24 cellular contexts compared by ENCODE assay signal in the genomic region with DNA sequence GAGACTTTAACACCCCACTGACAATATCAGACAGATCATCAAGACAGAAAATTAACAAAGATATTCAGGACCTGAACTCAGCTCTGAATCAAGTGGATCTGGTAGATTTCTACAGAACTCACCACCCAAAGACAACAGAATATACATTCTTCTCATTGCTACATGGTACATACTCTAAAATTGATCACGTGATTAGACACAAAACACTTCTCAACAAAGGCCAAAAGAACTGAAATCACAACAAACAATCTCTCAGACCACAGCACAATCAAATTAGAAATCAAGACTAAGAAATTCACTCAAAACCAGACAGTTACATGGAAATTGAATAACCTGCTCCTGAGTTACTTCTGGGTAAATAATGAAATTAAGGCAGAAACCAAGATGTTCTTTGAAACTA. TPM values are rescaled to one million over a fixed set of nuclear protein-coding genes. Genes with fewer than 3 reads are reported as not detected.
DNase-seq lines count a peak whose midpoint lies in the region; ATAC-seq, FAIRE-seq and TF ChIP-seq lines count a peak whose summit lies in the region.
"Had no signal": no experiment of that assay in that cellular context is flagged by ENCODE, and none has a peak within 500 bp of the region (broad histone marks: within the 10 kb centered on the region; RNA-seq: fewer than 3 reads in every experiment).

No MANE protein-coding gene starts in this region.

- H3K9me3 Mint-ChIP-seq in astrocyte (ENCODE audit: unreplicated experiment) (no peaks in the 10 kb centered on the region), neural crest cell (peaks cover 14% of the 10 kb centered on the region)
- H3K9me3 Mint-ChIP-seq in activated T-helper 2 cell treated with anti-CD3 and anti-CD28 coated beads, Interferon-gamma antibody, Interleukin-2, Interleukin-4, amounts not matched to agents 10 μg/mL and 5 μg/mL and 100 μg/mL, durations not matched to agents 14 hours and 24 hours and 36 hours: no peaks in the 10 kb centered on the region
- H3K9me3 Mint-ChIP-seq: CD8-positive, alpha-beta T cell had no signal

- H3K4me1 Mint-ChIP-seq in astrocyte (ENCODE audit: low read depth, unreplicated experiment) (no peaks in the 10 kb centered on the region), neural crest cell (no peaks in the 10 kb centered on the region)
- no peaks in the 10 kb centered on the region for H3K4me1 Mint-ChIP-seq in activated T-helper 2 cell treated with anti-CD3 and anti-CD28 coated beads, Interferon-gamma antibody, Interleukin-2, Interleukin-4, amounts not matched to agents 10 μg/mL and 5 μg/mL and 100 μg/mL, durations not matched to agents 14 hours and 24 hours and 36 hours (ENCODE audit: low read depth)
- H3K4me1 Mint-ChIP-seq: B cell had no signal

- H3K9ac ChIP-seq in astrocyte (ENCODE audit: low read length) (no peak overlapping the region), K562 (ENCODE audit: insufficient read depth in 1 of 2, low read depth in 2 of 2, low read length in 2 of 2) (no peak overlapping the region)
- H3K9ac ChIP-seq: BLaER1 treated with 17β-estradiol and CSF1 and Interleukin-3, amounts not matched to agents 10 nM and 100 nM had no signal

- TF ChIP-seq CTCF in A549 (IDR thresholded peaks at IDR 0.05) (no peak), astrocyte (IDR thresholded peaks at IDR 0.05; ENCODE audit: insufficient read depth, low read depth, low read length) (no peak), K562 (IDR thresholded peaks at IDR 0.05 in 2 of 3, conservative IDR thresholded peaks at IDR 0.05 in 1 of 3; ENCODE audit: insufficient read depth in 2 of 3, low read depth in 1 of 3, low read length in 3 of 3) (no peak), neural crest cell (conservative IDR thresholded peaks at IDR 0.05) (no peak), brain microvascular endothelial cell (IDR thresholded peaks at IDR 0.05; ENCODE audit: low read depth, low read length, missing control alignments) (no peak)

- H3K27ac Mint-ChIP-seq in astrocyte (ENCODE audit: unreplicated experiment) (no peak overlapping the region), neural crest cell (ENCODE audit: unreplicated experiment) (peak overlapping the region; percentile 22)
- H3K27ac Mint-ChIP-seq in activated T-helper 2 cell treated with anti-CD3 and anti-CD28 coated beads, Interferon-gamma antibody, Interleukin-2, Interleukin-4, amounts not matched to agents 10 μg/mL and 5 μg/mL and 100 μg/mL, durations not matched to agents 14 hours and 24 hours and 36 hours: no peak overlapping the region
- H3K27ac Mint-ChIP-seq: B cell; CD4-positive, alpha-beta T cell; CD8-positive, alpha-beta T cell had no signal

- H3K4me3 Mint-ChIP-seq in astrocyte (ENCODE audit: unreplicated experiment) (no peak overlapping the region), neural crest cell (no peak overlapping the region)
- H3K4me3 Mint-ChIP-seq in activated T-helper 2 cell treated with anti-CD3 and anti-CD28 coated beads, Interferon-gamma antibody, Interleukin-2, Interleukin-4, amounts not matched to agents 10 μg/mL and 5 μg/mL and 100 μg/mL, durations not matched to agents 14 hours and 24 hours and 36 hours (ENCODE audit: low read depth): no peak overlapping the region
- H3K4me3 Mint-ChIP-seq: B cell; CD4-positive, alpha-beta T cell; CD8-positive, alpha-beta T cell had no signal

- no peak overlapping the region for H3K27ac ChIP-seq in A549
- no peak overlapping the region for H3K27ac ChIP-seq in astrocyte (ENCODE audit: low read depth, low read length)
- H3K27ac ChIP-seq in K562 (ENCODE audit: extremely low read depth, low read depth, low read length): no peak overlapping the region
- no peak overlapping the region for H3K27ac ChIP-seq in brain microvascular endothelial cell
- H3K27ac ChIP-seq: BLaER1 treated with 17β-estradiol and CSF1 and Interleukin-3, amounts not matched to agents 10 nM and 100 nM; C4-2B had no signal

- no peak for TF ChIP-seq EP300 in A549 (IDR thresholded peaks at IDR 0.05)
- no peak for TF ChIP-seq EP300 in K562 (IDR thresholded peaks at IDR 0.05; ENCODE audit: low read length)

- BruUV-seq in K562 (replicated peaks; lab: Mats Ljungman, UMichigan): no TSS peak

- in situ Hi-C loops in K562 (cut with MboI) (no loop called here), brain microvascular endothelial cell (cut with HindIII; ENCODE audit: low pct_ligation_motif_present, low sequenced_read_pairs) (no loop called here)

- ATAC-seq in A549 (no peak), K562 (no peak), SK-N-SH treated with all-trans-retinoic acid at 6 μM for 48 hours (no peak)
- ATAC-seq: CD8-positive, alpha-beta T cell had no signal

- H3K9me3 ChIP-seq in A549: no peaks in the 10 kb centered on the region
- no peaks in the 10 kb centered on the region for H3K9me3 ChIP-seq in astrocyte (ENCODE audit: insufficient read depth, low read depth, low read length)
- no peaks in the 10 kb centered on the region for H3K9me3 ChIP-seq in K562 (replicated peaks; ENCODE audit: control insufficient read depth, insufficient read depth, low read depth, low read length)
- H3K9me3 ChIP-seq: Caco-2 had no signal

- TF ChIP-seq RAD21 in A549 (conservative IDR thresholded peaks at IDR 0.05 in 1 of 2, IDR thresholded peaks at IDR 0.05 in 1 of 2) (no peak), K562 (CRISPR knock-in tag; conservative IDR thresholded peaks at IDR 0.05 in 1 of 2, IDR thresholded peaks at IDR 0.05 in 1 of 2) (no peak)

- no peaks in the 10 kb centered on the region for H3K79me2 ChIP-seq in astrocyte (ENCODE audit: insufficient read depth, low read length)
- H3K79me2 ChIP-seq in K562 (ENCODE audit: control insufficient read depth, insufficient read depth, low read length): no peaks in the 10 kb centered on the region

- H3K4me3 ChIP-seq in A549: no peak overlapping the region
- H3K4me3 ChIP-seq in astrocyte (ENCODE audit: insufficient read depth, low read depth, low read length): no peak overlapping the region
- H3K4me3 ChIP-seq in K562: no peak overlapping the region
- no peak overlapping the region for H3K4me3 ChIP-seq in brain microvascular endothelial cell (ENCODE audit: low read depth, low read length)
- H3K4me3 ChIP-seq: BLaER1 treated with 17β-estradiol and CSF1 and Interleukin-3, amounts not matched to agents 10 nM and 100 nM had no signal

- POLR2A ChIA-PET in A549 (lab: Yijun Ruan, JAX): no interaction called here
- POLR2A ChIA-PET in K562 (lab: Yijun Ruan, JAX): no interaction called here

- H3K4me2 ChIP-seq in A549 (no peak overlapping the region), astrocyte (ENCODE audit: low read length) (no peak overlapping the region), K562 (ENCODE audit: insufficient read depth, low read length) (no peak overlapping the region)
- H3K4me2 ChIP-seq: BLaER1 treated with 17β-estradiol and CSF1 and Interleukin-3, amounts not matched to agents 10 nM and 100 nM had no signal

- intact Hi-C loops in K562 (cut with micrococcal nuclease): no loop called here
- intact Hi-C loops in activated T-helper 2 cell treated with anti-CD3 and anti-CD28 coated beads, Interferon-gamma antibody, Interleukin-2, Interleukin-4, amounts not matched to agents 10 μg/mL and 5 μg/mL and 100 μg/mL, durations not matched to agents 14 hours and 24 hours and 36 hours (cut with micrococcal nuclease): no loop called here

- WGBS in A549 (ENCODE audit: missing lambda C conversion rate): 0% methylated on average over 1 of the region's 1 CpG
- WGBS in K562 (ENCODE audit: insufficient coverage, low coverage, missing lambda C conversion rate): 0% methylated on average over 1 of the region's 1 CpG

- TF ChIP-seq POLR2A in A549 (IDR thresholded peaks at IDR 0.05; ENCODE audit: low read length) (no peak), K562 (conservative IDR thresholded peaks at IDR 0.05) (no peak)

- H3K27me3 Mint-ChIP-seq in astrocyte (ENCODE audit: low read depth, unreplicated experiment) (no peaks in the 10 kb centered on the region), neural crest cell (ENCODE audit: low read depth) (no peaks in the 10 kb centered on the region)
- no peaks in the 10 kb centered on the region for H3K27me3 Mint-ChIP-seq in activated T-helper 2 cell treated with anti-CD3 and anti-CD28 coated beads, Interferon-gamma antibody, Interleukin-2, Interleukin-4, amounts not matched to agents 10 μg/mL and 5 μg/mL and 100 μg/mL, durations not matched to agents 14 hours and 24 hours and 36 hours (ENCODE audit: low read depth)
- H3K27me3 Mint-ChIP-seq: B cell; CD4-positive, alpha-beta T cell had no signal

- H3K36me3 Mint-ChIP-seq in astrocyte (ENCODE audit: low read depth, unreplicated experiment) (no peaks in the 10 kb centered on the region), neural crest cell (ENCODE audit: low read depth) (no peaks in the 10 kb centered on the region)
- no peaks in the 10 kb centered on the region for H3K36me3 Mint-ChIP-seq in activated T-helper 2 cell treated with anti-CD3 and anti-CD28 coated beads, Interferon-gamma antibody, Interleukin-2, Interleukin-4, amounts not matched to agents 10 μg/mL and 5 μg/mL and 100 μg/mL, durations not matched to agents 14 hours and 24 hours and 36 hours (ENCODE audit: low read depth)
- H3K36me3 Mint-ChIP-seq: CD8-positive, alpha-beta T cell had no signal

- H2AFZ ChIP-seq in astrocyte (ENCODE audit: low read depth, low read length) (no peak overlapping the region), K562 (ENCODE audit: low read depth, low read length) (no peak overlapping the region)

- H3K4me1 ChIP-seq in A549: no peaks in the 10 kb centered on the region
- H3K4me1 ChIP-seq in astrocyte (ENCODE audit: insufficient read depth, low read length): no peaks in the 10 kb centered on the region
- no peaks in the 10 kb centered on the region for H3K4me1 ChIP-seq in K562 (replicated peaks in 1 of 2; ENCODE audit: control insufficient read depth in 2 of 2, insufficient read depth in 2 of 2, low read length in 2 of 2)
- H3K4me1 ChIP-seq: BLaER1 treated with 17β-estradiol and CSF1 and Interleukin-3, amounts not matched to agents 10 nM and 100 nM; Caco-2 had no signal

- H3K9me1 ChIP-seq in K562 (ENCODE audit: control insufficient read depth, insufficient read depth, low read length): no peaks in the 10 kb centered on the region

- no peaks in the 10 kb centered on the region for H4K20me1 ChIP-seq in astrocyte (ENCODE audit: insufficient read depth, low read length)
- H4K20me1 ChIP-seq in K562 (replicated peaks; ENCODE audit: control insufficient read depth, insufficient read depth, low read length): no peaks in the 10 kb centered on the region

- DNase-seq in A549 (ENCODE audit: low read depth in 1 of 2, low spot score in 1 of 2): no peak
- DNase-seq in astrocyte (ENCODE audit: low read depth): no peak
- no peak for DNase-seq in K562 (ENCODE audit: extremely low read depth in 1 of 4, low spot score in 3 of 4)
- DNase-seq in neural crest cell (ENCODE audit: low read depth, low spot score): no peak
- DNase-seq in activated T-helper 2 cell treated with anti-CD3 and anti-CD28 coated beads, Interferon-gamma antibody, Interleukin-2, Interleukin-4, amounts not matched to agents 10 μg/mL and 5 μg/mL and 100 μg/mL, durations not matched to agents 14 hours and 24 hours and 36 hours (ENCODE audit: low spot score): no peak
- DNase-seq in brain microvascular endothelial cell: no peak
- DNase-seq in NCI-H2107 (lab: John Stamatoyannopoulos, UW): no peak
- DNase-seq: 8988T; AML-193; Caco-2; Calu3; CD4-positive, alpha-beta T cell; CD8-positive, alpha-beta T cell; DMS79 treated with DMSO at 0.1 percent for 48 hours; GF-D8 had no signal

- no peaks in the 10 kb centered on the region for H3K36me3 ChIP-seq in astrocyte (ENCODE audit: insufficient read depth, low read length)
- no peaks in the 10 kb centered on the region for H3K36me3 ChIP-seq in K562 (ENCODE audit: control insufficient read depth, insufficient read depth, low read length)
- no peaks in the 10 kb centered on the region for H3K36me3 ChIP-seq in brain microvascular endothelial cell (replicated peaks)
- H3K36me3 ChIP-seq: BLaER1 treated with 17β-estradiol and CSF1 and Interleukin-3, amounts not matched to agents 10 nM and 100 nM had no signal

- H3K27me3 ChIP-seq in astrocyte (ENCODE audit: insufficient read depth, low read length): no peaks in the 10 kb centered on the region
- no peaks in the 10 kb centered on the region for H3K27me3 ChIP-seq in K562 (ENCODE audit: control insufficient read depth in 2 of 2, insufficient read depth in 2 of 2, low read length in 2 of 2)
- no peaks in the 10 kb centered on the region for H3K27me3 ChIP-seq in brain microvascular endothelial cell (replicated peaks)

- CTCF ChIA-PET in A549 (lab: Yijun Ruan, JAX): no interaction called here
- CTCF ChIA-PET in K562 (lab: Yijun Ruan, JAX; ENCODE audit: low intra/inter-chr PET ratio): no interaction called here

- peak; percentile 51 for FAIRE-seq in A549 (lab: Jason Lieb, UNC)
- peak; percentile 66 for FAIRE-seq in astrocyte (lab: Jason Lieb, UNC)
- no peak for FAIRE-seq in K562 (lab: Jason Lieb, UNC)
- FAIRE-seq: A204.1, D721Med, G401.6, GM12892 had no signal

RNA-seq across cellular contexts. Expression of a gene that starts 49.6 kb away (rescaled TPM):
- polyA plus RNA-seq in A549 (2011; rRNA removed) (0.04 and 0.08 TPM in 2 replicates), A549 (2017; fragmentation: RNase III; extraction: RNeasy Plus Mini Kit Qiagen cat#74134 plus additional on column Dnase treatment) (not detected in 3 replicates), K562 (2011; rRNA removed) (not detected in 2 replicates), K562 (2014; fragmentation: Illumina TruSeq; extraction: Trizol) (not detected in 2 replicates), K562 (2014; fragmentation: Nextera tagmentation; extraction: Ambion mirVana) (not detected), K562 (2014; rRNA removed) (not detected in 2 replicates)
- not detected in 2 replicates for polyA plus RNA-seq in A549 (2012; cell fraction: cytosol; rRNA removed)
- not detected in 2 replicates for polyA plus RNA-seq in A549 (2012; cell fraction: nucleus; rRNA removed)
- 0.08 and 0.34 TPM in 2 replicates for polyA minus RNA-seq in A549 (2011; rRNA and poly(A)+ RNA removed)
- total RNA-seq in astrocyte (0.12 and 0.16 TPM in 2 replicates), K562 (2014; rRNA removed) (not detected in 2 replicates), K562 (2014; rRNA removed; fragmentation: Illumina TruSeq; extraction: Trizol) (not detected in 2 replicates), K562 (2015; rRNA removed; fragmentation: Illumina TruSeq; extraction: Trizol) (not detected in 2 replicates), K562 (2021) (not detected in 2 replicates), neural crest cell (1.0 and 1.2 TPM in 2 replicates)
- not detected in 2 replicates for total RNA-seq in K562 (2011; cell fraction: chromatin; rRNA removed; ENCODE audit: low replicate concordance)
- total RNA-seq in K562 (2011; cell fraction: nucleolus; rRNA removed): not detected in 2 replicates
- not detected in 2 replicates for total RNA-seq in K562 (2011; cell fraction: nucleoplasm; rRNA removed)
- polyA plus RNA-seq in K562 (2011; cell fraction: cytosol; rRNA removed): not detected in 2 replicates
- not detected in 2 replicates for polyA plus RNA-seq in K562 (2011; cell fraction: nucleus; rRNA removed)
- polyA plus RNA-seq in K562 (2012): not detected in 2 replicates
- not detected in 2 replicates for polyA minus RNA-seq in K562 (2011; rRNA and poly(A)+ RNA removed)
- not detected in 2 replicates for polyA minus RNA-seq in K562 (2011; cell fraction: cytosol; rRNA and poly(A)+ RNA removed)
- not detected in 2 replicates for polyA minus RNA-seq in K562 (2011; cell fraction: nucleus; rRNA and poly(A)+ RNA removed)
- total RNA-seq in activated T-helper 2 cell treated with anti-CD3 and anti-CD28 coated beads, Interferon-gamma antibody, Interleukin-2, Interleukin-4, amounts not matched to agents 10 μg/mL and 5 μg/mL and 100 μg/mL, durations not matched to agents 14 hours and 24 hours and 36 hours: not detected in 2 replicates
- total RNA-seq: B cell; Caco-2; Calu3; CD4-positive, alpha-beta T cell; CD8-positive, alpha-beta T cell had no signal
- polyA plus RNA-seq: BJ had no signal
